11 cellular contexts compared by ENCODE assay signal in genomic region chr13:99215466-99215865, GRCh38. TPM values are rescaled to one million over a fixed set of nuclear protein-coding genes. Genes with fewer than 3 reads are reported as not detected.
DNase-seq lines count a peak whose midpoint lies in the region; TF ChIP-seq lines count a peak whose summit lies in the region.
"Had no signal": no experiment of that assay in that cellular context is flagged by ENCODE, and none has a peak within 500 bp of the region (broad histone marks: within the 10 kb centered on the region; RNA-seq: fewer than 3 reads in every experiment).

No MANE protein-coding gene starts in this region.

- TF ChIP-seq CTCF in breast epithelium (IDR thresholded peaks at IDR 0.05) (no peak), tibial artery (IDR thresholded peaks at IDR 0.05) (no peak)

- no peaks in the 10 kb centered on the region for H3K27me3 ChIP-seq in Karpas-422 (ENCODE audit: low read length)
- H3K27me3 ChIP-seq in breast epithelium = no peaks in the 10 kb centered on the region
- no peaks in the 10 kb centered on the region for H3K27me3 ChIP-seq in tibial artery

- H3K4me1 ChIP-seq in Karpas-422 (ENCODE audit: low read length) (peaks cover 90% of the 10 kb centered on the region), breast epithelium (no peaks in the 10 kb centered on the region), tibial artery (peaks cover 0 to 29% (median 14%) of the 10 kb centered on the region in 4 donors)

- H3K4me2 ChIP-seq in Karpas-422 (ENCODE audit: low read depth, low read length, poor library complexity, severe bottlenecking) = no peak overlapping the region

- H3K4me3 ChIP-seq in Karpas-422 (ENCODE audit: low read length) (no peak overlapping the region), breast epithelium (no peak overlapping the region), tibial artery (no peak overlapping the region)
- H3K4me3 ChIP-seq: SK-N-MC had no signal

- H3K27ac ChIP-seq in Karpas-422 (ENCODE audit: low read length) (peak overlapping the region; percentile 75; the same call in 1 of the 2 replicates), breast epithelium (peak overlapping the region in 1 of 2 donors; percentile 3), tibial artery (no peak overlapping the region)
- H3K27ac ChIP-seq: SK-N-MC had no signal

- peak overlapping the region; percentile 81 for H3K4me3 Mint-ChIP-seq in activated CD4-positive, alpha-beta T cell treated with anti-CD3 and anti-CD28 coated beads, Interleukin-2, amount 10 ng/mL, durations not matched to agents 7 days and 5 days

- H2AFZ ChIP-seq in Karpas-422 (ENCODE audit: low read length) = no peak overlapping the region

- POLR2A ChIA-PET in activated CD4-positive, alpha-beta T cell treated with anti-CD3 and anti-CD28 coated beads, Interleukin-2, amount 10 ng/mL, durations not matched to agents 7 days and 5 days (lab: Charles Lee) = interaction anchor here (1.0 kb wide), 1 partner anchor 42 kb away, joined by 9 read pairs; the partner anchor contains the start of gene GPR18

- H3K36me3 Mint-ChIP-seq in activated CD4-positive, alpha-beta T cell treated with anti-CD3 and anti-CD28 coated beads, Interleukin-2, amount 10 ng/mL, durations not matched to agents 7 days and 5 days (ENCODE audit: low read depth) = peaks cover 46% of the 10 kb centered on the region

- H3K36me3 ChIP-seq in Karpas-422 (ENCODE audit: insufficient read depth, low read length) (peaks cover 8% of the 10 kb centered on the region; the same call in 1 of the 2 replicates), breast epithelium (no peaks in the 10 kb centered on the region), tibial artery (peaks cover 0 to 4% (median 0%) of the 10 kb centered on the region in 3 donors)

- H3K9ac ChIP-seq in Karpas-422 (ENCODE audit: low read length) = no peak overlapping the region

- H3K4me1 Mint-ChIP-seq in activated CD4-positive, alpha-beta T cell treated with anti-CD3 and anti-CD28 coated beads, Interleukin-2, amount 10 ng/mL, durations not matched to agents 7 days and 5 days = peaks cover 77% of the 10 kb centered on the region

- DNase-seq in Karpas-422 (no peak), dermis blood vessel endothelial cell (peak; percentile 60), NCI-H1105 treated with DMSO at 0.1 percent for 48 hours (lab: John Stamatoyannopoulos, UW) (no peak), breast epithelium (ENCODE audit: low spot score in 2 of 2) (no peak), MV-4-11 (lab: John Stamatoyannopoulos, UW) (no peak), tibial artery (no peak)
- DNase-seq in activated CD4-positive, alpha-beta T cell treated with anti-CD3 and anti-CD28 coated beads, Interleukin-2, amount 10 ng/mL, durations not matched to agents 7 days and 5 days = peak; percentile 77
- DNase-seq in stimulated activated CD4-positive, alpha-beta T cell treated with anti-CD3 and anti-CD28 coated beads, Interleukin-2, amount 100 ng/mL, for 4 hours (ENCODE audit: low read depth) = peak; percentile 27
- DNase-seq: DMS53, foreskin fibroblast had no signal

- H3K79me2 ChIP-seq in Karpas-422 (ENCODE audit: low read length) = peaks cover 99% of the 10 kb centered on the region

- TF ChIP-seq POLR2A in breast epithelium (IDR thresholded peaks at IDR 0.05) = no peak

- H3K9me2 ChIP-seq in Karpas-422 (replicated peaks; ENCODE audit: insufficient read depth, low read length) = no peaks in the 10 kb centered on the region

- intact Hi-C loops in breast epithelium (cut with DNase I; ENCODE audit: low total_unique reads) = no loop called here
- intact Hi-C loops in tibial artery (cut with DNase I; ENCODE audit: low total_unique reads) = no loop called here

- H3K9me3 ChIP-seq in Karpas-422 (ENCODE audit: low read length) (no peaks in the 10 kb centered on the region), breast epithelium (no peaks in the 10 kb centered on the region), tibial artery (no peaks in the 10 kb centered on the region)

- no peaks in the 10 kb centered on the region for H3K27me3 Mint-ChIP-seq in activated CD4-positive, alpha-beta T cell treated with anti-CD3 and anti-CD28 coated beads, Interleukin-2, amount 10 ng/mL, durations not matched to agents 7 days and 5 days

- CTCF ChIA-PET in activated CD4-positive, alpha-beta T cell treated with anti-CD3 and anti-CD28 coated beads, Interleukin-2, amount 10 ng/mL, durations not matched to agents 7 days and 5 days (lab: Charles Lee) = interaction anchor here (0.6 to 2.1 kb wide), 6 partner anchors 11 to 53 kb away, joined by 3 to 12 read pairs (median 4); partner anchors contain the start of gene GPR18

- peak overlapping the region; percentile 95 for H3K27ac Mint-ChIP-seq in activated CD4-positive, alpha-beta T cell treated with anti-CD3 and anti-CD28 coated beads, Interleukin-2, amount 10 ng/mL, durations not matched to agents 7 days and 5 days

- no peaks in the 10 kb centered on the region for H3K9me3 Mint-ChIP-seq in activated CD4-positive, alpha-beta T cell treated with anti-CD3 and anti-CD28 coated beads, Interleukin-2, amount 10 ng/mL, durations not matched to agents 7 days and 5 days

- H4K20me1 ChIP-seq in Karpas-422 (ENCODE audit: insufficient read depth, low read depth, low read length) = no peaks in the 10 kb centered on the region

RNA-seq across cellular contexts. Expression of gene UBAC2, which starts 14.8 kb away (rescaled TPM):
- 50.6 and 58.3 TPM in 2 replicates for total RNA-seq in Karpas-422 (2014; rRNA removed; shearing (Covaris generic); ENCODE audit: low replicate concordance)
- 10 to 100 TPM; 67.8 to 70.5 TPM for total RNA-seq in activated CD4-positive, alpha-beta T cell treated with anti-CD3 and anti-CD28 coated beads, Interleukin-2, amount 10 ng/mL, durations not matched to agents 7 days and 5 days
- 48.8 and 57.3 TPM in 2 replicates for total RNA-seq in dermis blood vessel endothelial cell
- 10 to 100 TPM; 64.6 to 72.8 (median 65.1) TPM for total RNA-seq in breast epithelium

RNA-seq across cellular contexts. Expression of gene GPR18, which starts 42.7 kb away (rescaled TPM):
- 45.4 and 126 TPM in 2 replicates for total RNA-seq in Karpas-422 (2014; rRNA removed; shearing (Covaris generic); ENCODE audit: low replicate concordance)
- total RNA-seq in activated CD4-positive, alpha-beta T cell treated with anti-CD3 and anti-CD28 coated beads, Interleukin-2, amount 10 ng/mL, durations not matched to agents 7 days and 5 days = 10 to 100 TPM; 19.7 to 25.4 TPM
- total RNA-seq in dermis blood vessel endothelial cell (not detected in 2 replicates), breast epithelium (under 1 TPM in 1 of 3 donors, not detected in 2; 0.32 TPM)

Comparison
In these comparisons a context has a peak if more than half of its experiments do, and no peak if none do; other contexts are left out.
1. DNase-seq: peak in activated CD4-positive, alpha-beta T cell treated with anti-CD3 and anti-CD28 coated beads, Interleukin-2, amount 10 ng/mL, durations not matched to agents 7 days and 5 days (single experiment), dermis blood vessel endothelial cell (single experiment) and stimulated activated CD4-positive, alpha-beta T cell treated with anti-CD3 and anti-CD28 coated beads, Interleukin-2, amount 100 ng/mL, for 4 hours (single experiment); none in Karpas-422 (single experiment), NCI-H1105 treated with DMSO at 0.1 percent for 48 hours (single experiment), breast epithelium (0 of 2), MV-4-11 (single experiment) and tibial artery (0 of 2).
2. RNA of gene GPR18, which starts 42.7 kb away (total RNA-seq): 45.4 to 126 TPM in Karpas-422 and 19.7 to 25.4 TPM in activated CD4-positive, alpha-beta T cell treated with anti-CD3 and anti-CD28 coated beads, Interleukin-2, amount 10 ng/mL, durations not matched to agents 7 days and 5 days; 0.32 TPM in breast epithelium and not detected in dermis blood vessel endothelial cell; every median in the first group is over 10 times any median in the second.